In genomic region chr20:50635676-50636600, GRCh38 we compare ENCODE assay signal across 1 cellular context.
A peak's percentile ranks its signal among the peaks of the same experiment; 100 is the strongest.
TF ChIP-seq lines count a peak whose summit lies in the region.

No MANE protein-coding gene starts in this region.

TF ChIP-seq in HEK293, 187 proteins besides CTCF, POLR2A, EP300 and RAD21 (continued from another document):
- TF ChIP-seq SALL2 (tag by site-specific recombination; IDR thresholded peaks at IDR 0.05; ENCODE audit: borderline replicate concordance): no peak
- no peak for TF ChIP-seq ZNF596 (tag by site-specific recombination; IDR thresholded peaks at IDR 0.05)
- TF ChIP-seq ZNF830 (tag by site-specific recombination; IDR thresholded peaks at IDR 0.05; ENCODE audit: low read depth): no peak
- 0 out of 2 replicates have a peak, but pooled peaks have one; percentile 12 for TF ChIP-seq SCRT2 (tag by site-specific recombination; IDR thresholded peaks at IDR 0.05)
- TF ChIP-seq ZNF133 (tag by site-specific recombination; IDR thresholded peaks at IDR 0.05): no peak
- peak; percentile 92; the same call in 1 of the 2 replicates for TF ChIP-seq ZNF561 (tag by site-specific recombination; IDR thresholded peaks at IDR 0.05; ENCODE audit: borderline replicate concordance)
- TF ChIP-seq ZNF664 (tag by site-specific recombination; IDR thresholded peaks at IDR 0.05): no peak
- peak; percentile 82 for TF ChIP-seq ATF2 (tag by site-specific recombination; IDR thresholded peaks at IDR 0.05; ENCODE audit: low read depth)
- TF ChIP-seq ZFHX2 (tag by site-specific recombination; conservative IDR thresholded peaks at IDR 0.05): no peak
- TF ChIP-seq ZNF777 (tag by site-specific recombination; IDR thresholded peaks at IDR 0.05; ENCODE audit: borderline replicate concordance): no peak
- TF ChIP-seq ZFP37 (tag by site-specific recombination; IDR thresholded peaks at IDR 0.05): peak; percentile 34; the same call in 1 of the 2 replicates
- TF ChIP-seq AEBP2 (tag by site-specific recombination; IDR thresholded peaks at IDR 0.05; ENCODE audit: borderline replicate concordance): no peak
- no peak for TF ChIP-seq ZNF211 (tag by site-specific recombination; IDR thresholded peaks at IDR 0.05; ENCODE audit: low read depth)
- no peak for TF ChIP-seq ZNF202 (tag by site-specific recombination; IDR thresholded peaks at IDR 0.05; ENCODE audit: borderline replicate concordance)
- TF ChIP-seq ZNF580 (tag by site-specific recombination; IDR thresholded peaks at IDR 0.05): no peak
- peak; percentile 81 for TF ChIP-seq IKZF3 (tag by site-specific recombination; IDR thresholded peaks at IDR 0.05)
- peak; percentile 27; the same call in 1 of the 2 replicates for TF ChIP-seq ZNF391 (tag by site-specific recombination; IDR thresholded peaks at IDR 0.05; ENCODE audit: borderline replicate concordance, low read depth)
- no peak for TF ChIP-seq ZNF626 (tag by site-specific recombination; IDR thresholded peaks at IDR 0.05)
- TF ChIP-seq ZNF174 (tag by site-specific recombination; IDR thresholded peaks at IDR 0.05): no peak
- no peak for TF ChIP-seq ZNF510 (tag by site-specific recombination; IDR thresholded peaks at IDR 0.05; ENCODE audit: insufficient replicate concordance)
- no peak for TF ChIP-seq ZNF677 (tag by site-specific recombination; IDR thresholded peaks at IDR 0.05)
- no peak for TF ChIP-seq ZNF18 (tag by site-specific recombination; IDR thresholded peaks at IDR 0.05)
- no peak for TF ChIP-seq ZNF26 (tag by site-specific recombination; IDR thresholded peaks at IDR 0.05)
- peak; percentile 57; the same call in 1 of the 2 replicates for TF ChIP-seq ZSCAN30 (tag by site-specific recombination; IDR thresholded peaks at IDR 0.05)
- no peak for TF ChIP-seq ZNF350 (tag by site-specific recombination; IDR thresholded peaks at IDR 0.05)
- no peak for TF ChIP-seq ZNF600 (tag by site-specific recombination; IDR thresholded peaks at IDR 0.05)
- peak; percentile 33 for TF ChIP-seq ZNF654 (tag by site-specific recombination; IDR thresholded peaks at IDR 0.05; ENCODE audit: low read depth)
- TF ChIP-seq ZNF639 (tag by site-specific recombination; IDR thresholded peaks at IDR 0.05): peak; percentile 59; the same call in 1 of the 2 replicates
- no peak for TF ChIP-seq ZNF23 (tag by site-specific recombination; IDR thresholded peaks at IDR 0.05; ENCODE audit: borderline replicate concordance)
- peak; percentile 67 for TF ChIP-seq ZNF366 (tag by site-specific recombination; conservative IDR thresholded peaks at IDR 0.05)
- TF ChIP-seq ZBTB44 (tag by site-specific recombination; IDR thresholded peaks at IDR 0.05): peak; percentile 72; the same call in 1 of the 2 replicates
- TF ChIP-seq ZNF221 (tag by site-specific recombination; IDR thresholded peaks at IDR 0.05; ENCODE audit: borderline replicate concordance): no peak
- TF ChIP-seq YY1 (tag by site-specific recombination; IDR thresholded peaks at IDR 0.05): no peak
- TF ChIP-seq KLF9 (tag by site-specific recombination; IDR thresholded peaks at IDR 0.05; ENCODE audit: low read depth): peak; percentile 97
- no peak for TF ChIP-seq BCL11B (tag by site-specific recombination; IDR thresholded peaks at IDR 0.05; ENCODE audit: low read depth)
- no peak for TF ChIP-seq ZNF19 (tag by site-specific recombination; IDR thresholded peaks at IDR 0.05; ENCODE audit: low read depth)
- no peak for TF ChIP-seq ZNF146 (tag by site-specific recombination; IDR thresholded peaks at IDR 0.05)
- no peak for TF ChIP-seq ZNF701 (tag by site-specific recombination; IDR thresholded peaks at IDR 0.05)
- no peak for TF ChIP-seq ZNF76 (tag by site-specific recombination; IDR thresholded peaks at IDR 0.05; ENCODE audit: borderline replicate concordance, low read depth)
- TF ChIP-seq ZBTB49 (tag by site-specific recombination; IDR thresholded peaks at IDR 0.05; ENCODE audit: low read depth): no peak
- no peak for TF ChIP-seq ZNF239 (tag by site-specific recombination; IDR thresholded peaks at IDR 0.05)
